In genomic region chr9:137760426-137760825, GRCh38 we compare ENCODE assay signal across 17 cellular contexts.
DNase-seq lines count a peak whose midpoint lies in the region; ATAC-seq and TF ChIP-seq lines count a peak whose summit lies in the region.
"Had no signal": no experiment of that assay in that cellular context is flagged by ENCODE, and none has a peak within 500 bp of the region (broad histone marks: within the 10 kb centered on the region; RNA-seq: fewer than 3 reads in every experiment).

No MANE protein-coding gene starts in this region.

- H3K36me3 Mint-ChIP-seq in natural killer cell treated with Interleukin-12 subunit alpha and Interleukin-12 subunit beta and Interleukin-15 and Interleukin-18, amount 100 ng/mL, for 72 hours: peaks cover 26% of the 10 kb centered on the region
- H3K36me3 Mint-ChIP-seq in natural killer cell: peaks cover 17% of the 10 kb centered on the region
- H3K36me3 Mint-ChIP-seq in activated T-helper 1 cell treated with anti-CD3 and anti-CD28 coated beads, Interleukin-12 subunit alpha, Interleukin-12 subunit beta, Interleukin-2, Interleukin-4 antibody, amounts not matched to agents 30 ng/mL and 10 ng/mL and 1 ng/mL, durations not matched to agents 14 hours and 24 hours and 36 hours (ENCODE audit: low read depth): peaks cover 70% of the 10 kb centered on the region
- peaks cover 66% of the 10 kb centered on the region for H3K36me3 Mint-ChIP-seq in activated CD8-positive, alpha-beta memory T cell treated with anti-CD3 and anti-CD28 coated beads, Interleukin-2, amount 10 ng/mL, durations not matched to agents 7 days and 5 days

- no peak for TF ChIP-seq CTCF in natural killer cell (IDR thresholded peaks at IDR 0.05)

- H3K36me3 ChIP-seq in mesenchymal stem cell (ENCODE audit: control insufficient read depth in 1 of 2, insufficient read depth in 2 of 2, low read depth in 1 of 2, low read length in 2 of 2): peaks cover 65 to 68% of the 10 kb centered on the region in 2 experiments

- no peak overlapping the region for H3K23ac ChIP-seq in mesenchymal stem cell (ENCODE audit: low read length in 2 of 2)

- no peaks in the 10 kb centered on the region for H3K27me3 ChIP-seq in mesenchymal stem cell (ENCODE audit: control insufficient read depth in 1 of 2, insufficient read depth in 1 of 2, low read length in 2 of 2)
- H3K27me3 ChIP-seq: upper lobe of left lung had no signal

- peak overlapping the region; percentile 58 for H3K9ac ChIP-seq in mesenchymal stem cell (ENCODE audit: low read length)

- H2BK5ac ChIP-seq in mesenchymal stem cell (ENCODE audit: low read depth, low read length, poor library complexity, severe bottlenecking): no peak overlapping the region

- 91% methylated on average over 12 of the region's 12 CpGs for WGBS in mesenchymal stem cell

- no peak for ATAC-seq in natural killer cell treated with Interleukin-12 subunit alpha and Interleukin-12 subunit beta and Interleukin-15 and Interleukin-18, amount 100 ng/mL, for 72 hours
- ATAC-seq in natural killer cell: no peak
- ATAC-seq in GM21381 (IDR thresholded peaks at IDR 0.05; ENCODE audit: unreplicated experiment): no peak
- ATAC-seq in activated CD8-positive, alpha-beta memory T cell treated with anti-CD3 and anti-CD28 coated beads, Interleukin-2, amount 10 ng/mL, durations not matched to agents 7 days and 5 days: no peak

- H4K8ac ChIP-seq in mesenchymal stem cell (ENCODE audit: low read length): no peak overlapping the region

- in situ Hi-C loops in KBM-7 (cut with MboI; ENCODE audit: low pct_unique_long_range_greater_than_20kb, low sequenced_read_pairs): no loop called here

- H3K4me1 Mint-ChIP-seq in natural killer cell treated with Interleukin-12 subunit alpha and Interleukin-12 subunit beta and Interleukin-15 and Interleukin-18, amount 100 ng/mL, for 72 hours (ENCODE audit: low read depth in 2 of 2): peaks cover 34 to 42% of the 10 kb centered on the region in 2 donors
- H3K4me1 Mint-ChIP-seq in natural killer cell: peaks cover 43 to 51% of the 10 kb centered on the region in 2 donors
- peaks cover 43% of the 10 kb centered on the region for H3K4me1 Mint-ChIP-seq in activated T-helper 1 cell treated with anti-CD3 and anti-CD28 coated beads, Interleukin-12 subunit alpha, Interleukin-12 subunit beta, Interleukin-2, Interleukin-4 antibody, amounts not matched to agents 30 ng/mL and 10 ng/mL and 1 ng/mL, durations not matched to agents 14 hours and 24 hours and 36 hours (ENCODE audit: low read depth)
- peaks cover 48% of the 10 kb centered on the region for H3K4me1 Mint-ChIP-seq in activated CD8-positive, alpha-beta memory T cell treated with anti-CD3 and anti-CD28 coated beads, Interleukin-2, amount 10 ng/mL, durations not matched to agents 7 days and 5 days

- H3K27ac ChIP-seq in mesenchymal stem cell (ENCODE audit: low read length, poor library complexity, severe bottlenecking): no peak overlapping the region
- H3K27ac ChIP-seq: upper lobe of left lung had no signal

- peak overlapping the region in 1 of 2 experiments; percentile 5 for H3K18ac ChIP-seq in mesenchymal stem cell (ENCODE audit: low read depth in 1 of 2, low read length in 2 of 2)

- no peak overlapping the region for H3K4me2 ChIP-seq in mesenchymal stem cell (ENCODE audit: low read length, poor library complexity, severe bottlenecking)

- peaks cover 5% of the 10 kb centered on the region for H3K9me3 Mint-ChIP-seq in natural killer cell treated with Interleukin-12 subunit alpha and Interleukin-12 subunit beta and Interleukin-15 and Interleukin-18, amount 100 ng/mL, for 72 hours
- H3K9me3 Mint-ChIP-seq in natural killer cell: peaks cover 0 to under 1% of the 10 kb centered on the region in 2 donors
- H3K9me3 Mint-ChIP-seq in activated T-helper 1 cell treated with anti-CD3 and anti-CD28 coated beads, Interleukin-12 subunit alpha, Interleukin-12 subunit beta, Interleukin-2, Interleukin-4 antibody, amounts not matched to agents 30 ng/mL and 10 ng/mL and 1 ng/mL, durations not matched to agents 14 hours and 24 hours and 36 hours: peaks cover 11% of the 10 kb centered on the region
- peaks cover 3% of the 10 kb centered on the region for H3K9me3 Mint-ChIP-seq in activated CD8-positive, alpha-beta memory T cell treated with anti-CD3 and anti-CD28 coated beads, Interleukin-2, amount 10 ng/mL, durations not matched to agents 7 days and 5 days (ENCODE audit: low read depth)

- H3K4me1 ChIP-seq in mesenchymal stem cell (ENCODE audit: control insufficient read depth, insufficient read depth, low read depth, low read length): peaks cover 14% of the 10 kb centered on the region
- H3K4me1 ChIP-seq: upper lobe of left lung had no signal

- peak overlapping the region; percentile 53 to 86 for H3K27ac Mint-ChIP-seq in natural killer cell treated with Interleukin-12 subunit alpha and Interleukin-12 subunit beta and Interleukin-15 and Interleukin-18, amount 100 ng/mL, for 72 hours
- peak overlapping the region in 1 of 2 donors; percentile 29 for H3K27ac Mint-ChIP-seq in natural killer cell
- peak overlapping the region; percentile 87 for H3K27ac Mint-ChIP-seq in activated T-helper 1 cell treated with anti-CD3 and anti-CD28 coated beads, Interleukin-12 subunit alpha, Interleukin-12 subunit beta, Interleukin-2, Interleukin-4 antibody, amounts not matched to agents 30 ng/mL and 10 ng/mL and 1 ng/mL, durations not matched to agents 14 hours and 24 hours and 36 hours
- H3K27ac Mint-ChIP-seq in activated CD8-positive, alpha-beta memory T cell treated with anti-CD3 and anti-CD28 coated beads, Interleukin-2, amount 10 ng/mL, durations not matched to agents 7 days and 5 days: no peak overlapping the region
- H3K27ac Mint-ChIP-seq: dendritic cell treated with granulocyte-macrophage colony-stimulating factor and Interleukin-4, amounts not matched to agents 40 ng/mL and 50 ng/mL, for 4 days had no signal

- H4K91ac ChIP-seq in mesenchymal stem cell (ENCODE audit: low read length): no peak overlapping the region

- no peak for DNase-seq in natural killer cell treated with Interleukin-12 subunit alpha and Interleukin-12 subunit beta and Interleukin-15 and Interleukin-18, amount 100 ng/mL, for 72 hours (ENCODE audit: low spot score)
- DNase-seq in natural killer cell (no peak), mesenchymal stem cell (no peak), KBM-7 (no peak), AG08395 (ENCODE audit: low spot score) (no peak)
- DNase-seq in activated T-helper 1 cell treated with anti-CD3 and anti-CD28 coated beads, Interleukin-12 subunit alpha, Interleukin-12 subunit beta, Interleukin-2, Interleukin-4 antibody, amounts not matched to agents 30 ng/mL and 10 ng/mL and 1 ng/mL, durations not matched to agents 14 hours and 24 hours and 36 hours (ENCODE audit: low spot score): no peak
- DNase-seq in activated CD8-positive, alpha-beta memory T cell treated with anti-CD3 and anti-CD28 coated beads, Interleukin-2, amount 10 ng/mL, durations not matched to agents 7 days and 5 days: no peak
- DNase-seq: AML-193; amniotic stem cell; DMS79; NCI-H526; stimulated activated CD4-positive, alpha-beta T cell treated with anti-CD3 and anti-CD28 coated beads, Interleukin-12 subunit alpha, Interleukin-12 subunit beta, amount 100 ng/mL, for 4 hours; T-helper 9 cell; upper lobe of left lung had no signal

- H3K14ac ChIP-seq in mesenchymal stem cell (ENCODE audit: low read length in 2 of 2): no peak overlapping the region

- peaks cover 3% of the 10 kb centered on the region for H3K9me3 ChIP-seq in mesenchymal stem cell (ENCODE audit: control insufficient read depth, low read length)
- H3K9me3 ChIP-seq: upper lobe of left lung had no signal

- no peak overlapping the region for H2BK15ac ChIP-seq in mesenchymal stem cell (ENCODE audit: low read depth, poor library complexity, severe bottlenecking)

- intact Hi-C loops in natural killer cell (cut with micrococcal nuclease): no loop called here
- intact Hi-C loops in activated T-helper 1 cell treated with anti-CD3 and anti-CD28 coated beads, Interleukin-12 subunit alpha, Interleukin-12 subunit beta, Interleukin-2, Interleukin-4 antibody, amounts not matched to agents 30 ng/mL and 10 ng/mL and 1 ng/mL, durations not matched to agents 14 hours and 24 hours and 36 hours (cut with micrococcal nuclease): no loop called here

- H3K4me3 ChIP-seq in mesenchymal stem cell (ENCODE audit: insufficient read depth in 1 of 2, low read depth in 1 of 2, low read length in 2 of 2): no peak overlapping the region
- H3K4me3 ChIP-seq: K562, upper lobe of left lung had no signal

- no peak overlapping the region for H2AFZ ChIP-seq in mesenchymal stem cell (ENCODE audit: low read depth, low read length)

- CTCF ChIA-PET in activated CD8-positive, alpha-beta memory T cell treated with anti-CD3 and anti-CD28 coated beads, Interleukin-2, amount 10 ng/mL, durations not matched to agents 7 days and 5 days (lab: Charles Lee): interaction anchor here (1.3 kb wide), 1 partner anchor 87 kb away, joined by 3 read pairs; no protein-coding TSS in a partner anchor

- H3K4ac ChIP-seq in mesenchymal stem cell (ENCODE audit: low read depth in 1 of 2, low read length in 2 of 2): no peak overlapping the region

- H3K79me1 ChIP-seq in mesenchymal stem cell (replicated peaks; ENCODE audit: low read length, poor library complexity, severe bottlenecking): peaks cover 37% of the 10 kb centered on the region

- no peak overlapping the region for H2BK120ac ChIP-seq in mesenchymal stem cell (ENCODE audit: low read depth, low read length)

- no peaks in the 10 kb centered on the region for H3K27me3 Mint-ChIP-seq in natural killer cell treated with Interleukin-12 subunit alpha and Interleukin-12 subunit beta and Interleukin-15 and Interleukin-18, amount 100 ng/mL, for 72 hours
- H3K27me3 Mint-ChIP-seq in natural killer cell (ENCODE audit: low read depth in 2 of 2): no peaks in the 10 kb centered on the region
- no peaks in the 10 kb centered on the region for H3K27me3 Mint-ChIP-seq in activated T-helper 1 cell treated with anti-CD3 and anti-CD28 coated beads, Interleukin-12 subunit alpha, Interleukin-12 subunit beta, Interleukin-2, Interleukin-4 antibody, amounts not matched to agents 30 ng/mL and 10 ng/mL and 1 ng/mL, durations not matched to agents 14 hours and 24 hours and 36 hours (ENCODE audit: insufficient read depth)
- no peaks in the 10 kb centered on the region for H3K27me3 Mint-ChIP-seq in activated CD8-positive, alpha-beta memory T cell treated with anti-CD3 and anti-CD28 coated beads, Interleukin-2, amount 10 ng/mL, durations not matched to agents 7 days and 5 days
- H3K27me3 Mint-ChIP-seq: dendritic cell treated with granulocyte-macrophage colony-stimulating factor and Interleukin-4, amounts not matched to agents 40 ng/mL and 50 ng/mL, for 4 days had no signal

- no peak overlapping the region for H2BK12ac ChIP-seq in mesenchymal stem cell (ENCODE audit: low read length in 2 of 2)

- no peak overlapping the region for H2AK5ac ChIP-seq in mesenchymal stem cell (ENCODE audit: low read length, severe bottlenecking)

- no peak overlapping the region for H3K4me3 Mint-ChIP-seq in natural killer cell treated with Interleukin-12 subunit alpha and Interleukin-12 subunit beta and Interleukin-15 and Interleukin-18, amount 100 ng/mL, for 72 hours
- no peak overlapping the region for H3K4me3 Mint-ChIP-seq in natural killer cell
- H3K4me3 Mint-ChIP-seq in activated T-helper 1 cell treated with anti-CD3 and anti-CD28 coated beads, Interleukin-12 subunit alpha, Interleukin-12 subunit beta, Interleukin-2, Interleukin-4 antibody, amounts not matched to agents 30 ng/mL and 10 ng/mL and 1 ng/mL, durations not matched to agents 14 hours and 24 hours and 36 hours: peak overlapping the region; percentile 10
- H3K4me3 Mint-ChIP-seq in activated CD8-positive, alpha-beta memory T cell treated with anti-CD3 and anti-CD28 coated beads, Interleukin-2, amount 10 ng/mL, durations not matched to agents 7 days and 5 days: no peak overlapping the region
- H3K4me3 Mint-ChIP-seq: dendritic cell treated with granulocyte-macrophage colony-stimulating factor and Interleukin-4, amounts not matched to agents 40 ng/mL and 50 ng/mL, for 4 days had no signal
